Comparison of ENCODE assay signal across 1 cellular context in the genomic region with DNA sequence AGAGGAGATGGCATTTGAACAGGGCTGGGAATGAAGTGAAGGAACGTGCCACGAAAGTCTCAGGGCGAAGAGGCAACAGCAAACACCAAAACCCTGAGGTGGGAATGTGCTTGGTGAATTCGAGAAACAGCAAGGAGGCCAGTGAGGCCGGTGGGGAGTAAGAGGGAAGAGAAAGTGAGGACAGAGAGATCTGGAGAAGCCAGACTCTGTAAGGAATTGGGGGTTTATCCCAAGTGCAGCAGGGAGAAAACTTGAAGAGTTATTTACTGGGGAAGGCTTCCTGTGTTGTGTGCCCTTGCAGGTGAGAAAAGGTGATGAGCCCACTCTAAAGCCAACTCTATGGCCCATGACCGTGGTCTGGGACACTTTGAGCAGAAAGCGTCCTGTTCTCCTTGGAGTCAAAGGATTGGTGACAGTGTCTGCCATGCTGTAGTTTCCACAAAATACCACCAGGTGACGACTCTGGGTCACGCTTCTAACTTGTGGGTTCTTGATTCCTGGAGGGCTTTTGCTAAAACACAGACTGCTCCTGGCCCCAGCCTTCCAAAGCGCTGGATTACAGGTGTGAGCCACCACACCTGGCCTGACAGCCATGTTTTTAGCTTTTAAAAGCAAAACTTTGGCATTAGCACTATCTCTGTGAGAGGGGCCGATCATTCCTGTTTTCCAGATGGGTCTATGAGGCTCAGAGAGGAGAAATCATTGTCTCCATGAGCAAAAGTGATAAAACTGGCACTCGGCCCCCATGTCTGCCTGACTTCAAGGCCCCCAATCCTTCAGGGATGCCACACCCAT.
TF ChIP-seq lines count a peak whose summit lies in the region.

No MANE protein-coding gene starts in this region.

TF ChIP-seq in K562, 482 proteins besides CTCF, POLR2A, EP300 and RAD21 (continued from another document and continues in another):
- TF ChIP-seq, protein P1, sequence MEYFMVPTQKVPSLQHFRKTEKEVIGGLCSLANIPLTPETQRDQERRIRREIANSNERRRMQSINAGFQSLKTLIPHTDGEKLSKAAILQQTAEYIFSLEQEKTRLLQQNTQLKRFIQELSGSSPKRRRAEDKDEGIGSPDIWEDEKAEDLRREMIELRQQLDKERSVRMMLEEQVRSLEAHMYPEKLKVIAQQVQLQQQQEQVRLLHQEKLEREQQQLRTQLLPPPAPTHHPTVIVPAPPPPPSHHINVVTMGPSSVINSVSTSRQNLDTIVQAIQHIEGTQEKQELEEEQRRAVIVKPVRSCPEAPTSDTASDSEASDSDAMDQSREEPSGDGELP (CRISPR knock-in tag; IDR thresholded peaks at IDR 0.05; ENCODE audit: borderline replicate concordance) = peak; percentile 41; the same call in 1 of the 2 replicates
- TF ChIP-seq ZBTB17 (CRISPR knock-in tag; IDR thresholded peaks at IDR 0.05) (no peak), HSF4 (CRISPR knock-in tag; IDR thresholded peaks at IDR 0.05; ENCODE audit: borderline replicate concordance) (no peak), NFIX (CRISPR knock-in tag; IDR thresholded peaks at IDR 0.05; ENCODE audit: low read depth) (no peak), RBM39 (optimal IDR thresholded peaks at IDR 0.05; ENCODE audit: low read depth, low read length) (no peak), DIDO1 (tag; IDR thresholded peaks at IDR 0.05; ENCODE audit: low read depth) (no peak), SMARCA5 (IDR thresholded peaks at IDR 0.05) (no peak), TRIM28 (IDR thresholded peaks at IDR 0.05) (no peak), ZNF79 (CRISPR knock-in tag; IDR thresholded peaks at IDR 0.05; ENCODE audit: low read depth) (no peak), BRD9 (IDR thresholded peaks at IDR 0.05; ENCODE audit: low read depth, partially characterized antibody) (no peak), ELF1 (tag; IDR thresholded peaks at IDR 0.05) (no peak), DACH1 (IDR thresholded peaks at IDR 0.05; ENCODE audit: partially characterized antibody) (no peak), ARID2 (IDR thresholded peaks at IDR 0.05) (peak; percentile 58; the same call in 1 of the 2 replicates), FOXJ3 (CRISPR knock-in tag; IDR thresholded peaks at IDR 0.05) (no peak), HNRNPL (IDR thresholded peaks at IDR 0.05; ENCODE audit: low read depth, low read length) (no peak), MIER1 (IDR thresholded peaks at IDR 0.05; ENCODE audit: low read depth) (no peak), ILK (tag; IDR thresholded peaks at IDR 0.05; ENCODE audit: borderline replicate concordance, low read depth) (no peak), POLR2H (tag; IDR thresholded peaks at IDR 0.05; ENCODE audit: low read depth) (no peak), TEAD1 (CRISPR knock-in tag; IDR thresholded peaks at IDR 0.05) (peak in 1 of 2 experiments; percentile 61; a peak in 1 of 4 replicates), EHMT2 (IDR thresholded peaks at IDR 0.05) (no peak), HLTF (IDR thresholded peaks at IDR 0.05) (no peak), HOXB6 (CRISPR knock-in tag; IDR thresholded peaks at IDR 0.05; ENCODE audit: borderline replicate concordance) (no peak), NCOA4 (IDR thresholded peaks at IDR 0.05; ENCODE audit: partially characterized antibody) (no peak), TAF7 (tag; IDR thresholded peaks at IDR 0.05) (no peak), ZNF766 (CRISPR knock-in tag; conservative IDR thresholded peaks at IDR 0.05) (no peak), HNRNPH1 (optimal IDR thresholded peaks at IDR 0.05; ENCODE audit: low read depth, low read length) (no peak), PHF20 (IDR thresholded peaks at IDR 0.05; ENCODE audit: partially characterized antibody) (no peak), SMARCE1 (IDR thresholded peaks at IDR 0.05) (no peak), ZNF764 (CRISPR knock-in tag; IDR thresholded peaks at IDR 0.05; ENCODE audit: low read depth) (no peak), JUNB (CRISPR knock-in tag; conservative IDR thresholded peaks at IDR 0.05) (no peak), FOXP1 (CRISPR knock-in tag; IDR thresholded peaks at IDR 0.05) (no peak; the same call in 1 of the 2 replicates), KLF13 (tag; IDR thresholded peaks at IDR 0.05; ENCODE audit: borderline replicate concordance, low read depth) (no peak), TEAD4 (IDR thresholded peaks at IDR 0.05; ENCODE audit: low read length) (peak; percentile 23; the same call in 1 of the 2 replicates), TEAD4 (CRISPR knock-in tag; IDR thresholded peaks at IDR 0.05; ENCODE audit: borderline replicate concordance) (no peak), MCM7 (IDR thresholded peaks at IDR 0.05) (no peak), RBM25 (IDR thresholded peaks at IDR 0.05; ENCODE audit: low read depth, low read length, severe bottlenecking) (no peak), RB1 (IDR thresholded peaks at IDR 0.05; ENCODE audit: low read depth) (0 out of 2 replicates have a peak, but pooled peaks have one; percentile 37), ZNF134 (CRISPR knock-in tag; conservative IDR thresholded peaks at IDR 0.05) (no peak), ZNF253 (CRISPR knock-in tag; conservative IDR thresholded peaks at IDR 0.05) (no peak), ZNF3 (CRISPR knock-in tag; IDR thresholded peaks at IDR 0.05) (no peak)
- TF ChIP-seq, protein P2, sequence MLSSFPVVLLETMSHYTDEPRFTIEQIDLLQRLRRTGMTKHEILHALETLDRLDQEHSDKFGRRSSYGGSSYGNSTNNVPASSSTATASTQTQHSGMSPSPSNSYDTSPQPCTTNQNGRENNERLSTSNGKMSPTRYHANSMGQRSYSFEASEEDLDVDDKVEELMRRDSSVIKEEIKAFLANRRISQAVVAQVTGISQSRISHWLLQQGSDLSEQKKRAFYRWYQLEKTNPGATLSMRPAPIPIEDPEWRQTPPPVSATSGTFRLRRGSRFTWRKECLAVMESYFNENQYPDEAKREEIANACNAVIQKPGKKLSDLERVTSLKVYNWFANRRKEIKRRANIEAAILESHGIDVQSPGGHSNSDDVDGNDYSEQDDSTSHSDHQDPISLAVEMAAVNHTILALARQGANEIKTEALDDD (IDR thresholded peaks at IDR 0.05) = no peak
- TF ChIP-seq, protein P3, sequence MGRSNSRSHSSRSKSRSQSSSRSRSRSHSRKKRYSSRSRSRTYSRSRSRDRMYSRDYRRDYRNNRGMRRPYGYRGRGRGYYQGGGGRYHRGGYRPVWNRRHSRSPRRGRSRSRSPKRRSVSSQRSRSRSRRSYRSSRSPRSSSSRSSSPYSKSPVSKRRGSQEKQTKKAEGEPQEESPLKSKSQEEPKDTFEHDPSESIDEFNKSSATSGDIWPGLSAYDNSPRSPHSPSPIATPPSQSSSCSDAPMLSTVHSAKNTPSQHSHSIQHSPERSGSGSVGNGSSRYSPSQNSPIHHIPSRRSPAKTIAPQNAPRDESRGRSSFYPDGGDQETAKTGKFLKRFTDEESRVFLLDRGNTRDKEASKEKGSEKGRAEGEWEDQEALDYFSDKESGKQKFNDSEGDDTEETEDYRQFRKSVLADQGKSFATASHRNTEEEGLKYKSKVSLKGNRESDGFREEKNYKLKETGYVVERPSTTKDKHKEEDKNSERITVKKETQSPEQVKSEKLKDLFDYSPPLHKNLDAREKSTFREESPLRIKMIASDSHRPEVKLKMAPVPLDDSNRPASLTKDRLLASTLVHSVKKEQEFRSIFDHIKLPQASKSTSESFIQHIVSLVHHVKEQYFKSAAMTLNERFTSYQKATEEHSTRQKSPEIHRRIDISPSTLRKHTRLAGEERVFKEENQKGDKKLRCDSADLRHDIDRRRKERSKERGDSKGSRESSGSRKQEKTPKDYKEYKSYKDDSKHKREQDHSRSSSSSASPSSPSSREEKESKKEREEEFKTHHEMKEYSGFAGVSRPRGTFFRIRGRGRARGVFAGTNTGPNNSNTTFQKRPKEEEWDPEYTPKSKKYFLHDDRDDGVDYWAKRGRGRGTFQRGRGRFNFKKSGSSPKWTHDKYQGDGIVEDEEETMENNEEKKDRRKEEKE (IDR thresholded peaks at IDR 0.05; ENCODE audit: borderline replicate concordance in 1 of 2, control insufficient read depth in 1 of 2, low read depth in 2 of 2, low read length in 1 of 2) = no peak
- TF ChIP-seq, protein P4, sequence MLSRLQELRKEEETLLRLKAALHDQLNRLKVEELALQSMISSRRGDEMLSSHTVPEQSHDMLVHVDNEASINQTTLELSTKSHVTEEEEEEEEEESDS (CRISPR knock-in tag; IDR thresholded peaks at IDR 0.05) = no peak
- TF ChIP-seq, protein P5, sequence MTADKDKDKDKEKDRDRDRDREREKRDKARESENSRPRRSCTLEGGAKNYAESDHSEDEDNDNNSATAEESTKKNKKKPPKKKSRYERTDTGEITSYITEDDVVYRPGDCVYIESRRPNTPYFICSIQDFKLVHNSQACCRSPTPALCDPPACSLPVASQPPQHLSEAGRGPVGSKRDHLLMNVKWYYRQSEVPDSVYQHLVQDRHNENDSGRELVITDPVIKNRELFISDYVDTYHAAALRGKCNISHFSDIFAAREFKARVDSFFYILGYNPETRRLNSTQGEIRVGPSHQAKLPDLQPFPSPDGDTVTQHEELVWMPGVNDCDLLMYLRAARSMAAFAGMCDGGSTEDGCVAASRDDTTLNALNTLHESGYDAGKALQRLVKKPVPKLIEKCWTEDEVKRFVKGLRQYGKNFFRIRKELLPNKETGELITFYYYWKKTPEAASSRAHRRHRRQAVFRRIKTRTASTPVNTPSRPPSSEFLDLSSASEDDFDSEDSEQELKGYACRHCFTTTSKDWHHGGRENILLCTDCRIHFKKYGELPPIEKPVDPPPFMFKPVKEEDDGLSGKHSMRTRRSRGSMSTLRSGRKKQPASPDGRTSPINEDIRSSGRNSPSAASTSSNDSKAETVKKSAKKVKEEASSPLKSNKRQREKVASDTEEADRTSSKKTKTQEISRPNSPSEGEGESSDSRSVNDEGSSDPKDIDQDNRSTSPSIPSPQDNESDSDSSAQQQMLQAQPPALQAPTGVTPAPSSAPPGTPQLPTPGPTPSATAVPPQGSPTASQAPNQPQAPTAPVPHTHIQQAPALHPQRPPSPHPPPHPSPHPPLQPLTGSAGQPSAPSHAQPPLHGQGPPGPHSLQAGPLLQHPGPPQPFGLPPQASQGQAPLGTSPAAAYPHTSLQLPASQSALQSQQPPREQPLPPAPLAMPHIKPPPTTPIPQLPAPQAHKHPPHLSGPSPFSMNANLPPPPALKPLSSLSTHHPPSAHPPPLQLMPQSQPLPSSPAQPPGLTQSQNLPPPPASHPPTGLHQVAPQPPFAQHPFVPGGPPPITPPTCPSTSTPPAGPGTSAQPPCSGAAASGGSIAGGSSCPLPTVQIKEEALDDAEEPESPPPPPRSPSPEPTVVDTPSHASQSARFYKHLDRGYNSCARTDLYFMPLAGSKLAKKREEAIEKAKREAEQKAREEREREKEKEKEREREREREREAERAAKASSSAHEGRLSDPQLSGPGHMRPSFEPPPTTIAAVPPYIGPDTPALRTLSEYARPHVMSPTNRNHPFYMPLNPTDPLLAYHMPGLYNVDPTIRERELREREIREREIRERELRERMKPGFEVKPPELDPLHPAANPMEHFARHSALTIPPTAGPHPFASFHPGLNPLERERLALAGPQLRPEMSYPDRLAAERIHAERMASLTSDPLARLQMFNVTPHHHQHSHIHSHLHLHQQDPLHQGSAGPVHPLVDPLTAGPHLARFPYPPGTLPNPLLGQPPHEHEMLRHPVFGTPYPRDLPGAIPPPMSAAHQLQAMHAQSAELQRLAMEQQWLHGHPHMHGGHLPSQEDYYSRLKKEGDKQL (CRISPR knock-in tag; IDR thresholded peaks at IDR 0.05; ENCODE audit: borderline replicate concordance) = no peak
- TF ChIP-seq, protein P6, sequence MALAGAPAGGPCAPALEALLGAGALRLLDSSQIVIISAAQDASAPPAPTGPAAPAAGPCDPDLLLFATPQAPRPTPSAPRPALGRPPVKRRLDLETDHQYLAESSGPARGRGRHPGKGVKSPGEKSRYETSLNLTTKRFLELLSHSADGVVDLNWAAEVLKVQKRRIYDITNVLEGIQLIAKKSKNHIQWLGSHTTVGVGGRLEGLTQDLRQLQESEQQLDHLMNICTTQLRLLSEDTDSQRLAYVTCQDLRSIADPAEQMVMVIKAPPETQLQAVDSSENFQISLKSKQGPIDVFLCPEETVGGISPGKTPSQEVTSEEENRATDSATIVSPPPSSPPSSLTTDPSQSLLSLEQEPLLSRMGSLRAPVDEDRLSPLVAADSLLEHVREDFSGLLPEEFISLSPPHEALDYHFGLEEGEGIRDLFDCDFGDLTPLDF (CRISPR knock-in tag; IDR thresholded peaks at IDR 0.05) = no peak
- TF ChIP-seq, protein P7, sequence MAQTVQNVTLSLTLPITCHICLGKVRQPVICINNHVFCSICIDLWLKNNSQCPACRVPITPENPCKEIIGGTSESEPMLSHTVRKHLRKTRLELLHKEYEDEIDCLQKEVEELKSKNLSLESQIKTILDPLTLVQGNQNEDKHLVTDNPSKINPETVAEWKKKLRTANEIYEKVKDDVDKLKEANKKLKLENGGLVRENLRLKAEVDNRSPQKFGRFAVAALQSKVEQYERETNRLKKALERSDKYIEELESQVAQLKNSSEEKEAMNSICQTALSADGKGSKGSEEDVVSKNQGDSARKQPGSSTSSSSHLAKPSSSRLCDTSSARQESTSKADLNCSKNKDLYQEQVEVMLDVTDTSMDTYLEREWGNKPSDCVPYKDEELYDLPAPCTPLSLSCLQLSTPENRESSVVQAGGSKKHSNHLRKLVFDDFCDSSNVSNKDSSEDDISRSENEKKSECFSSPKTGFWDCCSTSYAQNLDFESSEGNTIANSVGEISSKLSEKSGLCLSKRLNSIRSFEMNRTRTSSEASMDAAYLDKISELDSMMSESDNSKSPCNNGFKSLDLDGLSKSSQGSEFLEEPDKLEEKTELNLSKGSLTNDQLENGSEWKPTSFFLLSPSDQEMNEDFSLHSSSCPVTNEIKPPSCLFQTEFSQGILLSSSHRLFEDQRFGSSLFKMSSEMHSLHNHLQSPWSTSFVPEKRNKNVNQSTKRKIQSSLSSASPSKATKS (CRISPR knock-in tag; IDR thresholded peaks at IDR 0.05) = no peak
- TF ChIP-seq, protein P8, sequence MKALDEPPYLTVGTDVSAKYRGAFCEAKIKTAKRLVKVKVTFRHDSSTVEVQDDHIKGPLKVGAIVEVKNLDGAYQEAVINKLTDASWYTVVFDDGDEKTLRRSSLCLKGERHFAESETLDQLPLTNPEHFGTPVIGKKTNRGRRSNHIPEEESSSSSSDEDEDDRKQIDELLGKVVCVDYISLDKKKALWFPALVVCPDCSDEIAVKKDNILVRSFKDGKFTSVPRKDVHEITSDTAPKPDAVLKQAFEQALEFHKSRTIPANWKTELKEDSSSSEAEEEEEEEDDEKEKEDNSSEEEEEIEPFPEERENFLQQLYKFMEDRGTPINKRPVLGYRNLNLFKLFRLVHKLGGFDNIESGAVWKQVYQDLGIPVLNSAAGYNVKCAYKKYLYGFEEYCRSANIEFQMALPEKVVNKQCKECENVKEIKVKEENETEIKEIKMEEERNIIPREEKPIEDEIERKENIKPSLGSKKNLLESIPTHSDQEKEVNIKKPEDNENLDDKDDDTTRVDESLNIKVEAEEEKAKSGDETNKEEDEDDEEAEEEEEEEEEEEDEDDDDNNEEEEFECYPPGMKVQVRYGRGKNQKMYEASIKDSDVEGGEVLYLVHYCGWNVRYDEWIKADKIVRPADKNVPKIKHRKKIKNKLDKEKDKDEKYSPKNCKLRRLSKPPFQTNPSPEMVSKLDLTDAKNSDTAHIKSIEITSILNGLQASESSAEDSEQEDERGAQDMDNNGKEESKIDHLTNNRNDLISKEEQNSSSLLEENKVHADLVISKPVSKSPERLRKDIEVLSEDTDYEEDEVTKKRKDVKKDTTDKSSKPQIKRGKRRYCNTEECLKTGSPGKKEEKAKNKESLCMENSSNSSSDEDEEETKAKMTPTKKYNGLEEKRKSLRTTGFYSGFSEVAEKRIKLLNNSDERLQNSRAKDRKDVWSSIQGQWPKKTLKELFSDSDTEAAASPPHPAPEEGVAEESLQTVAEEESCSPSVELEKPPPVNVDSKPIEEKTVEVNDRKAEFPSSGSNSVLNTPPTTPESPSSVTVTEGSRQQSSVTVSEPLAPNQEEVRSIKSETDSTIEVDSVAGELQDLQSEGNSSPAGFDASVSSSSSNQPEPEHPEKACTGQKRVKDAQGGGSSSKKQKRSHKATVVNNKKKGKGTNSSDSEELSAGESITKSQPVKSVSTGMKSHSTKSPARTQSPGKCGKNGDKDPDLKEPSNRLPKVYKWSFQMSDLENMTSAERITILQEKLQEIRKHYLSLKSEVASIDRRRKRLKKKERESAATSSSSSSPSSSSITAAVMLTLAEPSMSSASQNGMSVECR (CRISPR knock-in tag; IDR thresholded peaks at IDR 0.05) = no peak
